16 cellular contexts compared by ENCODE assay signal in genomic region chr17:80248894-80249710, GRCh38. TPM values are rescaled to one million over a fixed set of nuclear protein-coding genes. Genes with fewer than 3 reads are reported as not detected.
DNase-seq lines count a peak whose midpoint lies in the region; ATAC-seq, FAIRE-seq and TF ChIP-seq lines count a peak whose summit lies in the region.
"Had no signal": no experiment of that assay in that cellular context is flagged by ENCODE, and none has a peak within 500 bp of the region (broad histone marks: within the 10 kb centered on the region; RNA-seq: fewer than 3 reads in every experiment).

No MANE protein-coding gene starts in this region.

- H2BK12ac ChIP-seq in mesenchymal stem cell (ENCODE audit: low read length in 2 of 2) = no peak overlapping the region

- no peak overlapping the region for H2BK5ac ChIP-seq in mesenchymal stem cell (ENCODE audit: low read depth, low read length, poor library complexity, severe bottlenecking)

- H3K27me3 Mint-ChIP-seq in T-helper 17 cell = no peaks in the 10 kb centered on the region

- POLR2A ChIA-PET in A549 (lab: Yijun Ruan, JAX) = no interaction called here

- H3K4me2 ChIP-seq in A549 (no peak overlapping the region), mesenchymal stem cell (ENCODE audit: low read length, poor library complexity, severe bottlenecking) (no peak overlapping the region)
- H3K4me2 ChIP-seq: GM23338 had no signal

- H2AK5ac ChIP-seq in mesenchymal stem cell (ENCODE audit: low read length, severe bottlenecking) = no peak overlapping the region

- no peak for FAIRE-seq in A549 (lab: Jason Lieb, UNC)

- no peak for TF ChIP-seq EP300 in A549 (IDR thresholded peaks at IDR 0.05)

- CTCF ChIA-PET in A549 (lab: Yijun Ruan, JAX) = interaction anchor here (1.1 to 2.8 kb wide), 3 partner anchors 148 to 241 kb away, joined by 5 to 12 read pairs (median 8); partner anchors contain the start of gene GAA

- no peak overlapping the region for H3K4ac ChIP-seq in mesenchymal stem cell (ENCODE audit: low read depth in 1 of 2, low read length in 2 of 2)

- WGBS in A549 (ENCODE audit: missing lambda C conversion rate) = 79% methylated on average over 24 of the region's 26 CpGs
- WGBS in mesenchymal stem cell = 93% methylated on average over 26 of the region's 26 CpGs

- H2BK120ac ChIP-seq in mesenchymal stem cell (ENCODE audit: low read depth, low read length) = no peak overlapping the region

- ATAC-seq in A549 = peak; percentile 19 to 29; a peak in 4 of 6 replicates
- no peak for ATAC-seq in T-helper 17 cell
- ATAC-seq: GM23338 had no signal

- H3K27me3 ChIP-seq in mesenchymal stem cell (ENCODE audit: control insufficient read depth in 1 of 2, insufficient read depth in 1 of 2, low read length in 2 of 2) = no peaks in the 10 kb centered on the region

- H3K9me3 ChIP-seq in A549 (no peaks in the 10 kb centered on the region), T-helper 17 cell (ENCODE audit: control insufficient read depth, low read length, poor library complexity, severe bottlenecking) (no peaks in the 10 kb centered on the region), mesenchymal stem cell (ENCODE audit: control insufficient read depth, low read length) (no peaks in the 10 kb centered on the region)
- H3K9me3 ChIP-seq: Caco-2 had no signal

- no peaks in the 10 kb centered on the region for H3K79me1 ChIP-seq in mesenchymal stem cell (replicated peaks; ENCODE audit: low read length, poor library complexity, severe bottlenecking)

- no peak overlapping the region for H4K8ac ChIP-seq in mesenchymal stem cell (ENCODE audit: low read length)

- no peak overlapping the region for H3K9ac ChIP-seq in mesenchymal stem cell (ENCODE audit: low read length)

- no peak overlapping the region for H3K14ac ChIP-seq in mesenchymal stem cell (ENCODE audit: low read length in 2 of 2)

- H3K23ac ChIP-seq in mesenchymal stem cell (ENCODE audit: low read length in 2 of 2) = no peak overlapping the region

- H4K91ac ChIP-seq in mesenchymal stem cell (ENCODE audit: low read length) = no peak overlapping the region

- no peak overlapping the region for H3K4me3 ChIP-seq in A549
- no peak overlapping the region for H3K4me3 ChIP-seq in mesenchymal stem cell (ENCODE audit: insufficient read depth in 1 of 2, low read depth in 1 of 2, low read length in 2 of 2)
- H3K4me3 ChIP-seq: GM23338 had no signal

- TF ChIP-seq RAD21 in A549 (conservative IDR thresholded peaks at IDR 0.05 in 1 of 2, IDR thresholded peaks at IDR 0.05 in 1 of 2) = peak in 1 of 2 experiments; percentile 36; a peak in 1 of 5 replicates

- DNase-seq in A549 (ENCODE audit: low read depth in 1 of 2, low spot score in 1 of 2) (no peak), D341Med (ENCODE audit: low spot score) (peak; percentile 43), T-helper 17 cell (no peak), mesenchymal stem cell (no peak), NCI-H345 treated with DMSO at 0.1 percent for 48 hours (lab: John Stamatoyannopoulos, UW; ENCODE audit: unreplicated experiment) (no peak), NCI-H1694 treated with DMSO at 0.1 percent for 48 hours (lab: John Stamatoyannopoulos, UW) (no peak)
- DNase-seq in activated naive CD4-positive, alpha-beta T cell treated with Interleukin-2 at 50 U/mL for 16 hours = no peak
- DNase-seq: Caco-2, EL, KG1, NCI-H146, NCI-H2081 treated with DMSO at 0.1 percent for 48 hours, NCI-H524, SHP77 had no signal

- no peak for TF ChIP-seq CTCF in A549 (IDR thresholded peaks at IDR 0.05)

- H3K4me1 ChIP-seq in A549 = peaks cover 22% of the 10 kb centered on the region
- peaks cover 20% of the 10 kb centered on the region for H3K4me1 ChIP-seq in mesenchymal stem cell (ENCODE audit: control insufficient read depth, insufficient read depth, low read depth, low read length)
- H3K4me1 ChIP-seq: Caco-2 had no signal

- TF ChIP-seq POLR2A in A549 (IDR thresholded peaks at IDR 0.05; ENCODE audit: low read length) = no peak

- no peak overlapping the region for H3K18ac ChIP-seq in mesenchymal stem cell (ENCODE audit: low read depth in 1 of 2, low read length in 2 of 2)

- peaks cover 67 to 72% of the 10 kb centered on the region in 2 experiments for H3K36me3 ChIP-seq in mesenchymal stem cell (ENCODE audit: control insufficient read depth in 1 of 2, insufficient read depth in 2 of 2, low read depth in 1 of 2, low read length in 2 of 2)

- 0 out of 6 replicates have a peak overlapping the region, but pooled peaks of 1 of the 2 experiments have one; percentile 11 for H3K27ac ChIP-seq in A549
- H3K27ac ChIP-seq in mesenchymal stem cell (ENCODE audit: low read length, poor library complexity, severe bottlenecking) = no peak overlapping the region
- H3K27ac ChIP-seq: C4-2B had no signal

- peak overlapping the region; percentile 23 for H2BK15ac ChIP-seq in mesenchymal stem cell (ENCODE audit: low read depth, poor library complexity, severe bottlenecking)

- H3K4me3 Mint-ChIP-seq in T-helper 17 cell = peak overlapping the region; percentile 12
- H3K4me3 Mint-ChIP-seq: GM23338 had no signal

- no peak overlapping the region for H3K27ac Mint-ChIP-seq in T-helper 17 cell
- H3K27ac Mint-ChIP-seq: GM23338 had no signal

- no peaks in the 10 kb centered on the region for H3K36me3 Mint-ChIP-seq in T-helper 17 cell (ENCODE audit: low read depth)

- peaks cover 8% of the 10 kb centered on the region for H3K4me1 Mint-ChIP-seq in T-helper 17 cell
- H3K4me1 Mint-ChIP-seq: GM23338 had no signal

- no peak overlapping the region for H2AFZ ChIP-seq in mesenchymal stem cell (ENCODE audit: low read depth, low read length)
- H2AFZ ChIP-seq: GM23338 had no signal

TF ChIP-seq in A549, 52 proteins besides CTCF, POLR2A, EP300 and RAD21:
- TF ChIP-seq RNF2 (IDR thresholded peaks at IDR 0.05; ENCODE audit: borderline replicate concordance, low read depth) = no peak
- no peak for TF ChIP-seq TP53 (CRISPR knock-in tag; IDR thresholded peaks at IDR 0.05)
- TF ChIP-seq NR3C1 (IDR thresholded peaks at IDR 0.05) = no peak
- TF ChIP-seq MYC (IDR thresholded peaks at IDR 0.05; ENCODE audit: borderline replicate concordance, low read length) = no peak
- no peak for TF ChIP-seq SREBF2 (IDR thresholded peaks at IDR 0.05)
- TF ChIP-seq RARB (CRISPR knock-in tag; IDR thresholded peaks at IDR 0.05) = no peak
- TF ChIP-seq FOXS1 (CRISPR knock-in tag; IDR thresholded peaks at IDR 0.05) = no peak
- no peak for TF ChIP-seq CEBPB (IDR thresholded peaks at IDR 0.05)
- TF ChIP-seq KDM5A (IDR thresholded peaks at IDR 0.05) = no peak
- no peak for TF ChIP-seq FOSL2 (IDR thresholded peaks at IDR 0.05)
- TF ChIP-seq FOSL2 (CRISPR knock-in tag; IDR thresholded peaks at IDR 0.05) = no peak
- TF ChIP-seq ZSCAN20 (CRISPR knock-in tag; IDR thresholded peaks at IDR 0.05) = no peak
- no peak for TF ChIP-seq ELK1 (IDR thresholded peaks at IDR 0.05; ENCODE audit: low read depth, low read length)
- no peak for TF ChIP-seq JUNB (IDR thresholded peaks at IDR 0.05)
- no peak for TF ChIP-seq JUN (IDR thresholded peaks at IDR 0.05)
- no peak for TF ChIP-seq BHLHE40 (IDR thresholded peaks at IDR 0.05; ENCODE audit: low read depth, low read length)
- TF ChIP-seq GATA3 (IDR thresholded peaks at IDR 0.05; ENCODE audit: borderline replicate concordance) = no peak
- TF ChIP-seq MAFK (IDR thresholded peaks at IDR 0.05; ENCODE audit: partially characterized antibody) = no peak
- TF ChIP-seq SMC3 (IDR thresholded peaks at IDR 0.05) = no peak

RNA-seq across cellular contexts. Expression of gene RNF213, which starts 11.6 kb away (rescaled TPM):
- polyA plus RNA-seq in A549 (2011; rRNA removed) = 127 and 182 TPM in 2 replicates
- 64.8 and 76.2 TPM in 2 replicates for polyA plus RNA-seq in A549 (2012; cell fraction: cytosol; rRNA removed)
- 268 and 329 TPM in 2 replicates for polyA plus RNA-seq in A549 (2012; cell fraction: nucleus; rRNA removed)
- polyA plus RNA-seq in A549 (2017; fragmentation: RNase III; extraction: RNeasy Plus Mini Kit Qiagen cat#74134 plus additional on column Dnase treatment) = 55.6 to 61.6 TPM (median 59.1 TPM) in 3 replicates
- 331 and 462 TPM in 2 replicates for polyA minus RNA-seq in A549 (2011; rRNA and poly(A)+ RNA removed)
- 100 to 1,000 TPM; 528 to 571 TPM for total RNA-seq in T-helper 17 cell
- 21.7 TPM for polyA plus RNA-seq in mesenchymal stem cell (2013, experiment 1 of 2)
- 18.9 TPM for polyA plus RNA-seq in mesenchymal stem cell (2013, experiment 2 of 2)

RNA-seq across cellular contexts. Expression of gene SLC26A11, which starts 28.9 kb away (rescaled TPM):
- 8.3 and 9.5 TPM in 2 replicates for polyA plus RNA-seq in A549 (2011; rRNA removed)
- 13.7 and 22.6 TPM in 2 replicates for polyA plus RNA-seq in A549 (2012; cell fraction: cytosol; rRNA removed)
- 75.4 and 89.8 TPM in 2 replicates for polyA plus RNA-seq in A549 (2012; cell fraction: nucleus; rRNA removed)
- polyA plus RNA-seq in A549 (2017; fragmentation: RNase III; extraction: RNeasy Plus Mini Kit Qiagen cat#74134 plus additional on column Dnase treatment) = 9.1 to 13.7 TPM (median 13.1 TPM) in 3 replicates
- polyA minus RNA-seq in A549 (2011; rRNA and poly(A)+ RNA removed) = 6.9 and 12.4 TPM in 2 replicates
- 10 to 100 TPM; 57.0 to 73.8 TPM for total RNA-seq in T-helper 17 cell
- 16.2 TPM for polyA plus RNA-seq in mesenchymal stem cell (2013, experiment 1 of 2)
- polyA plus RNA-seq in mesenchymal stem cell (2013, experiment 2 of 2) = 15.6 TPM

RNA-seq across cellular contexts. Expression of gene SGSH, which starts 29.0 kb away (rescaled TPM):
- polyA plus RNA-seq in A549 (2011; rRNA removed) (14.1 and 14.5 TPM in 2 replicates), A549 (2017; fragmentation: RNase III; extraction: RNeasy Plus Mini Kit Qiagen cat#74134 plus additional on column Dnase treatment) (24.0 to 26.2 TPM (median 24.7 TPM) in 3 replicates)
- polyA plus RNA-seq in A549 (2012; cell fraction: cytosol; rRNA removed) = 25.4 and 26.4 TPM in 2 replicates
- 118 and 137 TPM in 2 replicates for polyA plus RNA-seq in A549 (2012; cell fraction: nucleus; rRNA removed)
- polyA minus RNA-seq in A549 (2011; rRNA and poly(A)+ RNA removed) = 9.2 and 12.4 TPM in 2 replicates
- total RNA-seq in T-helper 17 cell = 100 to 1,000 TPM; 136 to 151 TPM
- polyA plus RNA-seq in mesenchymal stem cell (2013, experiment 1 of 2) = 59.2 TPM
- polyA plus RNA-seq in mesenchymal stem cell (2013, experiment 2 of 2) = 59.8 TPM
